10 cellular contexts compared by ENCODE assay signal in the genomic region with DNA sequence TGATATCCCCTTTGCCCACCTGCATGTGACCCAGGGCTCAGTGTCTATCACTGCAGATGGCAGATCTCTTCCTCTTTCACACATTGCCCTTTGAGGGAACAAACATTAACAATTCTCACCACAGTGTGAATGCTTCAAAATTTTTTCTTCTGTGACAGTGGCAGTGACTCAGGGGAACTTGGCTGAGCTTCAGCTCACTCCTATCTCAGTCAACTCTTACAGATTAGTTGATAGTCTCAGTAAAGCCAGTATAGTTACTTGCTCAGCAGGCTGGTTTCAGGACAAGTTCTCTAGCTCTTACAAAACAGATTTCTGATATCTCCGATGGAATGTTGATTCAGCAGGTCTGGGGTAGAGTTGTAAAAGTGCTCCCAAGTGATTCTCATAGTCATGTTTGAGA.
DNase-seq lines count a peak whose midpoint lies in the region; ATAC-seq and TF ChIP-seq lines count a peak whose summit lies in the region.
"Had no signal": no experiment of that assay in that cellular context is flagged by ENCODE, and none has a peak within 500 bp of the region (broad histone marks: within the 10 kb centered on the region; RNA-seq: fewer than 3 reads in every experiment).

No MANE protein-coding gene starts in this region.

- POLR2A ChIA-PET in CD8-positive, alpha-beta T cell (lab: Charles Lee): no interaction called here

- ATAC-seq in CD8-positive, alpha-beta T cell: peak; percentile 23
- no peak for ATAC-seq in GM18511 (IDR thresholded peaks at IDR 0.05; ENCODE audit: unreplicated experiment)
- ATAC-seq in HG03521 (IDR thresholded peaks at IDR 0.05; ENCODE audit: unreplicated experiment): no peak

- DNase-seq in CD8-positive, alpha-beta T cell: no peak
- DNase-seq in M059J (ENCODE audit: low read depth) (peak; percentile 86), chondrocyte (ENCODE audit: low spot score) (no peak), myocyte (ENCODE audit: low read depth) (peak; percentile 74), NCI-H2227 treated with DMSO at 0.1 percent for 48 hours (lab: John Stamatoyannopoulos, UW) (no peak), anterior cingulate cortex (lab: John Stamatoyannopoulos, UW) (no peak)
- DNase-seq: activated T-cell treated with anti-CD3 and anti-CD28 coated beads for 4 hours had no signal

- H3K4me1 ChIP-seq in CD8-positive, alpha-beta T cell (ENCODE audit: insufficient read depth, low read length): peaks cover 5% of the 10 kb centered on the region

- H3K9me3 ChIP-seq in CD8-positive, alpha-beta T cell (ENCODE audit: low read length): no peaks in the 10 kb centered on the region

- no peak overlapping the region for H3K27ac ChIP-seq in CD8-positive, alpha-beta T cell (ENCODE audit: low read depth, low read length)
- H3K27ac ChIP-seq: RWPE1 had no signal

- no peaks in the 10 kb centered on the region for H3K9me3 Mint-ChIP-seq in CD8-positive, alpha-beta T cell
- H3K9me3 Mint-ChIP-seq in chondrocyte (ENCODE audit: low read depth): no peaks in the 10 kb centered on the region

- CTCF ChIA-PET in CD8-positive, alpha-beta T cell (lab: Charles Lee): interaction anchor here (1.4 kb wide), 1 partner anchor 9 kb away, joined by 3 read pairs; no protein-coding TSS in a partner anchor

- intact Hi-C loops in CD8-positive, alpha-beta T cell (cut with DNase I, micrococcal nuclease): no loop called here

- no peaks in the 10 kb centered on the region for H3K27me3 ChIP-seq in CD8-positive, alpha-beta T cell (ENCODE audit: insufficient read depth, low read length)

- no peaks in the 10 kb centered on the region for H3K27me3 Mint-ChIP-seq in CD8-positive, alpha-beta T cell (ENCODE audit: low read depth)
- no peaks in the 10 kb centered on the region for H3K27me3 Mint-ChIP-seq in chondrocyte (ENCODE audit: low read depth)

- peaks cover 17% of the 10 kb centered on the region for H3K4me1 Mint-ChIP-seq in CD8-positive, alpha-beta T cell (ENCODE audit: low read depth)
- peaks cover 68% of the 10 kb centered on the region for H3K4me1 Mint-ChIP-seq in chondrocyte (ENCODE audit: low read depth)

- H3K27ac Mint-ChIP-seq in CD8-positive, alpha-beta T cell: no peak overlapping the region
- peak overlapping the region; percentile 97 for H3K27ac Mint-ChIP-seq in chondrocyte (ENCODE audit: unreplicated experiment)

- H3K4me3 ChIP-seq in CD8-positive, alpha-beta T cell (ENCODE audit: low read depth, low read length): no peak overlapping the region

- no peak for TF ChIP-seq CTCF in CD8-positive, alpha-beta T cell (IDR thresholded peaks at IDR 0.05)
- no peak for TF ChIP-seq CTCF in chondrocyte (IDR thresholded peaks at IDR 0.05)

- H3K4me3 Mint-ChIP-seq in CD8-positive, alpha-beta T cell: no peak overlapping the region
- H3K4me3 Mint-ChIP-seq in chondrocyte (ENCODE audit: unreplicated experiment): no peak overlapping the region

- no peaks in the 10 kb centered on the region for H3K36me3 Mint-ChIP-seq in CD8-positive, alpha-beta T cell
- H3K36me3 Mint-ChIP-seq in chondrocyte (ENCODE audit: low read depth): no peaks in the 10 kb centered on the region

- H3K36me3 ChIP-seq in CD8-positive, alpha-beta T cell (ENCODE audit: insufficient read depth, low read length): no peaks in the 10 kb centered on the region

Comparison
In these comparisons a context has a peak if more than half of its experiments do, and no peak if none do; other contexts are left out.
1. DNase-seq: peak in M059J (single experiment) and myocyte (single experiment); none in CD8-positive, alpha-beta T cell (0 of 7), chondrocyte (single experiment), NCI-H2227 treated with DMSO at 0.1 percent for 48 hours (single experiment) and anterior cingulate cortex (0 of 58).